ENCODE assay signal across 22 cellular contexts in genomic region chr4:74947798-74948197, GRCh38. TPM values are rescaled to one million over a fixed set of nuclear protein-coding genes. Genes with fewer than 3 reads are reported as not detected.
"Had no signal": no experiment of that assay in that cellular context is flagged by ENCODE, and none has a peak within 500 bp of the region (broad histone marks: within the 10 kb centered on the region; RNA-seq: fewer than 3 reads in every experiment).

No MANE protein-coding gene starts in this region.

- DNase-seq: activated CD4-positive, alpha-beta T cell treated with anti-CD3 and anti-CD28 coated beads, Interleukin-2, amount 10 ng/mL, durations not matched to agents 7 days and 5 days; activated CD8-positive, alpha-beta T cell treated with anti-CD3 and anti-CD28 coated beads, Interleukin-2, amount 10 ng/mL, durations not matched to agents 7 days and 5 days; activated naive CD4-positive, alpha-beta T cell treated with anti-CD3 and anti-CD28 coated beads for 36 hours; activated T-cell treated with anti-CD3 and anti-CD28 coated beads, Interleukin-2, amount 50 U/mL, for 24 hours; anterior cingulate cortex; brain microvascular endothelial cell; gastrocnemius medialis; head of caudate nucleus; kidney glomerular epithelial cell; right lobe of liver; stimulated activated CD4-positive, alpha-beta T cell treated with anti-CD3 and anti-CD28 coated beads, Interleukin-4, amount 100 ng/mL, for 1 hour; stomach had no signal

- H3K4me3 ChIP-seq: coronary artery, gastrocnemius medialis, lung, neural progenitor cell, prostate gland, right lobe of liver, smooth muscle cell, stomach had no signal

- H3K9me3 Mint-ChIP-seq: activated CD4-positive, alpha-beta T cell treated with anti-CD3 and anti-CD28 coated beads, Interleukin-2, amount 10 ng/mL, durations not matched to agents 7 days and 5 days; activated naive CD4-positive, alpha-beta T cell treated with anti-CD3 and anti-CD28 coated beads for 36 hours; activated T-cell treated with anti-CD3 and anti-CD28 coated beads, Interleukin-2, amount 50 U/mL, for 24 hours; activated T-helper 2 cell treated with anti-CD3 and anti-CD28 coated beads, Interferon-gamma antibody, Interleukin-2, Interleukin-4, amounts not matched to agents 10 μg/mL and 5 μg/mL and 100 μg/mL, durations not matched to agents 14 hours and 24 hours and 36 hours; T-helper 1 cell treated with Interleukin-12 subunit alpha and Interleukin-12 subunit beta and Interleukin-4 antibody, amounts not matched to agents 30 μg/mL and 1 μg/mL, for 36 hours had no signal

- H3K4me1 ChIP-seq: gastrocnemius medialis, neural progenitor cell, right lobe of liver, stomach had no signal

- H3K4me1 Mint-ChIP-seq: activated CD4-positive, alpha-beta T cell treated with anti-CD3 and anti-CD28 coated beads, Interleukin-2, amount 10 ng/mL, durations not matched to agents 7 days and 5 days; central memory CD8-positive, alpha-beta T cell; neural progenitor cell had no signal

- H3K27ac Mint-ChIP-seq: activated CD4-positive, alpha-beta T cell treated with anti-CD3 and anti-CD28 coated beads, Interleukin-2, amount 10 ng/mL, durations not matched to agents 7 days and 5 days; activated CD8-positive, alpha-beta T cell treated with anti-CD3 and anti-CD28 coated beads, Interleukin-2, amount 10 ng/mL, durations not matched to agents 7 days and 5 days; activated naive CD4-positive, alpha-beta T cell treated with anti-CD3 and anti-CD28 coated beads for 36 hours; activated T-cell treated with anti-CD3 and anti-CD28 coated beads, Interleukin-2, amount 50 U/mL, for 24 hours; activated T-helper 2 cell treated with anti-CD3 and anti-CD28 coated beads, Interferon-gamma antibody, Interleukin-2, Interleukin-4, amounts not matched to agents 10 μg/mL and 5 μg/mL and 100 μg/mL, durations not matched to agents 14 hours and 24 hours and 36 hours; neural progenitor cell; T-helper 1 cell treated with Interleukin-12 subunit alpha and Interleukin-12 subunit beta and Interleukin-4 antibody, amounts not matched to agents 30 μg/mL and 1 μg/mL, for 36 hours had no signal

- ATAC-seq: activated CD4-positive, CD25-positive, alpha-beta regulatory T cell treated with anti-CD3 and anti-CD28 coated beads, Interleukin-2, amount 50 U/mL, for 24 hours; activated CD8-positive, alpha-beta T cell treated with anti-CD3 and anti-CD28 coated beads, Interleukin-2, amount 10 ng/mL, durations not matched to agents 7 days and 5 days; gastrocnemius medialis; right lobe of liver had no signal

- H3K9me3 ChIP-seq: gastrocnemius medialis, prostate gland, right lobe of liver, stomach had no signal

- H3K27ac ChIP-seq: brain microvascular endothelial cell, coronary artery, gastrocnemius medialis, neural progenitor cell, right lobe of liver, stomach had no signal

- H3K4me3 Mint-ChIP-seq: activated CD4-positive, alpha-beta T cell treated with anti-CD3 and anti-CD28 coated beads, Interleukin-2, amount 10 ng/mL, durations not matched to agents 7 days and 5 days; activated CD8-positive, alpha-beta T cell treated with anti-CD3 and anti-CD28 coated beads, Interleukin-2, amount 10 ng/mL, durations not matched to agents 7 days and 5 days; activated naive CD4-positive, alpha-beta T cell treated with anti-CD3 and anti-CD28 coated beads for 36 hours; activated T-cell treated with anti-CD3 and anti-CD28 coated beads, Interleukin-2, amount 50 U/mL, for 24 hours; central memory CD8-positive, alpha-beta T cell; neural progenitor cell; T-helper 1 cell treated with Interleukin-12 subunit alpha and Interleukin-12 subunit beta and Interleukin-4 antibody, amounts not matched to agents 30 μg/mL and 1 μg/mL, for 36 hours had no signal

- H3K27me3 Mint-ChIP-seq: activated CD4-positive, alpha-beta T cell treated with anti-CD3 and anti-CD28 coated beads, Interleukin-2, amount 10 ng/mL, durations not matched to agents 7 days and 5 days; activated T-cell treated with anti-CD3 and anti-CD28 coated beads, Interleukin-2, amount 50 U/mL, for 24 hours; central memory CD8-positive, alpha-beta T cell had no signal

- H3K36me3 ChIP-seq: brain microvascular endothelial cell, gastrocnemius medialis, neural progenitor cell, prostate gland, right lobe of liver, stomach had no signal

- H3K27me3 ChIP-seq: brain microvascular endothelial cell, gastrocnemius medialis, neural progenitor cell, right lobe of liver, stomach had no signal

RNA-seq across cellular contexts. Expression of gene PARM1, which starts 14.9 kb away (rescaled TPM):
- total RNA-seq: activated CD4-positive, alpha-beta T cell treated with anti-CD3 and anti-CD28 coated beads, Interleukin-2, amount 10 ng/mL, durations not matched to agents 7 days and 5 days; activated CD8-positive, alpha-beta T cell treated with anti-CD3 and anti-CD28 coated beads, Interleukin-2, amount 10 ng/mL, durations not matched to agents 7 days and 5 days; activated T-helper 2 cell treated with anti-CD3 and anti-CD28 coated beads, Interferon-gamma antibody, Interleukin-2, Interleukin-4, amounts not matched to agents 10 μg/mL and 5 μg/mL and 100 μg/mL, durations not matched to agents 14 hours and 24 hours and 36 hours; osteoblast had no signal
